In genomic region chr2:152071518-152071917, GRCh38 we compare ENCODE assay signal across 21 cellular contexts.
"Had no signal": no experiment of that assay in that cellular context is flagged by ENCODE, and none has a peak within 500 bp of the region (broad histone marks: within the 10 kb centered on the region; RNA-seq: fewer than 3 reads in every experiment).

No MANE protein-coding gene starts in this region.

- H3K4me1 ChIP-seq: lower lobe of right lung, psoas muscle, transverse colon, upper lobe of right lung, uterus had no signal

- H3K27me3 ChIP-seq: transverse colon, upper lobe of right lung, uterus had no signal

- H3K36me3 ChIP-seq: left ventricle myocardium inferior, lower lobe of right lung, thoracic aorta, transverse colon, upper lobe of right lung, uterus had no signal

- H3K9me3 ChIP-seq: left ventricle myocardium inferior, lower lobe of right lung, psoas muscle, thoracic aorta, transverse colon, upper lobe of right lung, uterus had no signal

- H3K4me3 ChIP-seq: left ventricle myocardium inferior, lower lobe of right lung, psoas muscle, skin epidermis, thoracic aorta, transverse colon, upper lobe of right lung, uterus had no signal

- ATAC-seq: left colon; lower lobe of right lung; naive thymus-derived CD8-positive, alpha-beta T cell; psoas muscle; right cardiac atrium; upper lobe of right lung had no signal

- H3K27ac ChIP-seq: left ventricle myocardium inferior, lower lobe of right lung, psoas muscle, skin epidermis, thoracic aorta, transverse colon, upper lobe of right lung, uterus had no signal

- DNase-seq: cortex of kidney; hypothalamus; immature natural killer cell; islet precursor cell; kidney glomerular epithelial cell; left colon; left ventricle myocardium inferior; lower lobe of right lung; naive thymus-derived CD8-positive, alpha-beta T cell; nephron progenitor cell; nucleus accumbens; psoas muscle; right cardiac atrium; stimulated activated CD4-positive, alpha-beta T cell treated with anti-CD3 and anti-CD28 coated beads, Interleukin-15, amount 100 ng/mL, for 24 hours; stimulated activated CD4-positive, alpha-beta T cell treated with anti-CD3 and anti-CD28 coated beads, Interleukin-2, amount 100 ng/mL, for 48 hours; stimulated activated naive B cell treated with anti-CD40 and anti-IgM and Interleukin-4, amounts not matched to agents 10 μg/mL and 1 μg/mL and 100 μg/mL, for 72 hours; transverse colon; upper lobe of right lung; uterus had no signal
